ENCODE assay signal across 11 cellular contexts in the genomic region with DNA sequence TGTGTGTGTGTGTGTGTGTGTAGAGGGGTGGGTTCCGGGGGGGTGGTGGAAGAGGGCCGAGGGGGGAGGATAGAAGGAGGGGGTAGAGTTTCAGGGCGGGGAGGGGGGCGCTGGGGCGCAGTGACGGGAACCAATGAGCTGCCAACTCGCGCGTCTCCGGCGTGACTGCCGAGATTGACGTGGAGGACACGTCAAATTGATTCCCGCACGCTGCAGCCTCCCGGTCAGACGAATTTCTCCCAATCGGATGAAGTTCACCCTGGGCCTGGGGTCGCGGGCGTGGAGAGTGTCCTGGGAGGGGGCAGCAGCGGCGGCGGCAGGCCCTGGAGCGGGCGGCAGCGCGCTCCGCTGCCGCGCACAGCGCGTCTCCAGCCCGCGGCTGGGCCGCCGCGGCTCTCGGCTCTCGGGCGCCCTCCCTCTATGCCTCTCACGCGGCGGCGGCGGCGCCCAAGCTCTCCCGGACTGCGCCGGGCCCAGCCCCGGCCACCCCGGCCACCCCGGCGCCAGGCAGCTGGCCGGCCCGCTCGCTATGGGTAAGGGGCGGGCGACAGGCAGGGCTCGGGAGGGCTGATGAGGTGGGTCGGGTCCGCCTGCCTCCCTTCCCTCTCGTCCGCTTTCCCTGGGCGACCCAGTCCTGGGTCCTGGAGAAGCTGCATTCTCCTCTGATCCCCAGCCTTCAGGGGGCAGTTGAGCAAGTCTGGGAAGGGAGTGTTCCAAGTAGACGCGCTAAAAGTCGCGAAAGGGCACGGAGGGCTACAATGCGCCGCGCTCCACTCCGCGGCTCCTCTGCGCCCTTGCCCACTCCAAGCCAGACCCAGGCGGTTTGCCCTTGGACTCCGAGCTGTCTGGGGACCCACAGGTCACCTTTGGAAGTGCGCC. TPM values are rescaled to one million over a fixed set of nuclear protein-coding genes. Genes with fewer than 3 reads are reported as not detected.
DNase-seq lines count a peak whose midpoint lies in the region; ATAC-seq and TF ChIP-seq lines count a peak whose summit lies in the region.
"Had no signal": no experiment of that assay in that cellular context is flagged by ENCODE, and none has a peak within 500 bp of the region (broad histone marks: within the 10 kb centered on the region; RNA-seq: fewer than 3 reads in every experiment).

Gene PAX1, plus strand, starts transcription at position 199 of the 879 bp plus-strand sequence. Its CDS starts 49 bp downstream, at position 248.

- H3K4me3 ChIP-seq in suprapubic skin: peak within 1 kb of the TSS; percentile 39

- no peak for ATAC-seq in activated naive CD8-positive, alpha-beta T cell treated with anti-CD3 and anti-CD28 coated beads, Interleukin-2, amount 10 ng/mL, durations not matched to agents 7 days and 5 days (ENCODE audit: low read depth)
- ATAC-seq in left lobe of liver (peak; percentile 62), HG02623 (IDR thresholded peaks at IDR 0.05; ENCODE audit: unreplicated experiment) (no peak)
- ATAC-seq: activated T-cell treated with anti-CD3 and anti-CD28 coated beads, Interleukin-2, amount 50 U/mL, for 72 hours had no signal

- 0% methylated on average over 8 of the region's 80 CpGs for WGBS in suprapubic skin

- peaks cover 5% of the 10 kb centered on the region for H3K4me1 Mint-ChIP-seq in activated naive CD8-positive, alpha-beta T cell treated with anti-CD3 and anti-CD28 coated beads, Interleukin-2, amount 10 ng/mL, durations not matched to agents 7 days and 5 days
- peaks cover 11% of the 10 kb centered on the region for H3K4me1 Mint-ChIP-seq in activated naive CD8-positive, alpha-beta T cell treated with anti-CD3 and anti-CD28 coated beads for 36 hours
- H3K4me1 Mint-ChIP-seq in T-helper 2 cell treated with Interferon-gamma antibody and Interleukin-4, amounts not matched to agents 5 μg/mL and 100 μg/mL, for 36 hours (ENCODE audit: low read depth): no peaks in the 10 kb centered on the region

- no peak for TF ChIP-seq CTCF in suprapubic skin (IDR thresholded peaks at IDR 0.05)

- peak within 1 kb of the TSS; percentile 14 for H3K4me3 Mint-ChIP-seq in activated naive CD8-positive, alpha-beta T cell treated with anti-CD3 and anti-CD28 coated beads, Interleukin-2, amount 10 ng/mL, durations not matched to agents 7 days and 5 days
- H3K4me3 Mint-ChIP-seq in activated naive CD8-positive, alpha-beta T cell treated with anti-CD3 and anti-CD28 coated beads for 36 hours: no peak within 1 kb of the TSS
- no peak within 1 kb of the TSS for H3K4me3 Mint-ChIP-seq in T-helper 2 cell treated with Interferon-gamma antibody and Interleukin-4, amounts not matched to agents 5 μg/mL and 100 μg/mL, for 36 hours

- no peak for TF ChIP-seq POLR2A in suprapubic skin (IDR thresholded peaks at IDR 0.05)

- H3K27ac Mint-ChIP-seq in activated naive CD8-positive, alpha-beta T cell treated with anti-CD3 and anti-CD28 coated beads, Interleukin-2, amount 10 ng/mL, durations not matched to agents 7 days and 5 days: peak within 1 kb of the TSS; percentile 63
- no peak within 1 kb of the TSS for H3K27ac Mint-ChIP-seq in activated naive CD8-positive, alpha-beta T cell treated with anti-CD3 and anti-CD28 coated beads for 36 hours
- peak within 1 kb of the TSS; percentile 41 for H3K27ac Mint-ChIP-seq in T-helper 2 cell treated with Interferon-gamma antibody and Interleukin-4, amounts not matched to agents 5 μg/mL and 100 μg/mL, for 36 hours
- H3K27ac Mint-ChIP-seq: activated T-cell treated with anti-CD3 and anti-CD28 coated beads, Interleukin-2, amount 50 U/mL, for 72 hours had no signal

- POLR2A ChIA-PET in activated naive CD8-positive, alpha-beta T cell treated with anti-CD3 and anti-CD28 coated beads, Interleukin-2, amount 10 ng/mL, durations not matched to agents 7 days and 5 days (lab: Charles Lee): no interaction called here

- H3K27me3 Mint-ChIP-seq in activated naive CD8-positive, alpha-beta T cell treated with anti-CD3 and anti-CD28 coated beads, Interleukin-2, amount 10 ng/mL, durations not matched to agents 7 days and 5 days: peaks cover 83% of the 10 kb centered on the region
- peaks cover 96% of the 10 kb centered on the region for H3K27me3 Mint-ChIP-seq in activated naive CD8-positive, alpha-beta T cell treated with anti-CD3 and anti-CD28 coated beads for 36 hours
- peaks cover 88% of the 10 kb centered on the region for H3K27me3 Mint-ChIP-seq in T-helper 2 cell treated with Interferon-gamma antibody and Interleukin-4, amounts not matched to agents 5 μg/mL and 100 μg/mL, for 36 hours (ENCODE audit: low read depth)

- peaks cover 1% of the 10 kb centered on the region for H3K36me3 Mint-ChIP-seq in activated naive CD8-positive, alpha-beta T cell treated with anti-CD3 and anti-CD28 coated beads, Interleukin-2, amount 10 ng/mL, durations not matched to agents 7 days and 5 days
- H3K36me3 Mint-ChIP-seq in activated naive CD8-positive, alpha-beta T cell treated with anti-CD3 and anti-CD28 coated beads for 36 hours: peaks cover 1% of the 10 kb centered on the region
- H3K36me3 Mint-ChIP-seq in T-helper 2 cell treated with Interferon-gamma antibody and Interleukin-4, amounts not matched to agents 5 μg/mL and 100 μg/mL, for 36 hours (ENCODE audit: low read depth): no peaks in the 10 kb centered on the region

- no peak within 1 kb of the TSS for H3K27ac ChIP-seq in suprapubic skin

- DNase-seq in activated naive CD8-positive, alpha-beta T cell treated with anti-CD3 and anti-CD28 coated beads, Interleukin-2, amount 10 ng/mL, durations not matched to agents 7 days and 5 days: no peak
- DNase-seq in activated naive CD8-positive, alpha-beta T cell treated with anti-CD3 and anti-CD28 coated beads for 36 hours: no peak
- DNase-seq in T-helper 2 cell treated with Interferon-gamma antibody and Interleukin-4, amounts not matched to agents 5 μg/mL and 100 μg/mL, for 36 hours (ENCODE audit: low spot score): no peak
- DNase-seq in left lobe of liver (ENCODE audit: low spot score) (no peak), suprapubic skin (ENCODE audit: low spot score in 2 of 2) (no peak), occipital lobe (lab: John Stamatoyannopoulos, UW) (no peak), AML-193 (lab: John Stamatoyannopoulos, UW) (no peak)
- DNase-seq: activated T-cell treated with anti-CD3 and anti-CD28 coated beads, Interleukin-2, amount 50 U/mL, for 72 hours; NCI-H1092 treated with DMSO at 0.1 percent for 48 hours had no signal

- H3K27me3 ChIP-seq in suprapubic skin: peaks cover 100% of the 10 kb centered on the region

- no peak for TF ChIP-seq EP300 in suprapubic skin (IDR thresholded peaks at IDR 0.05)

- peaks cover 45% of the 10 kb centered on the region for H3K4me1 ChIP-seq in suprapubic skin

- no peaks in the 10 kb centered on the region for H3K36me3 ChIP-seq in suprapubic skin

- H3K9me3 Mint-ChIP-seq in activated naive CD8-positive, alpha-beta T cell treated with anti-CD3 and anti-CD28 coated beads, Interleukin-2, amount 10 ng/mL, durations not matched to agents 7 days and 5 days: peaks cover 1% of the 10 kb centered on the region
- peaks cover 1% of the 10 kb centered on the region for H3K9me3 Mint-ChIP-seq in activated naive CD8-positive, alpha-beta T cell treated with anti-CD3 and anti-CD28 coated beads for 36 hours
- H3K9me3 Mint-ChIP-seq in T-helper 2 cell treated with Interferon-gamma antibody and Interleukin-4, amounts not matched to agents 5 μg/mL and 100 μg/mL, for 36 hours: no peaks in the 10 kb centered on the region
- H3K9me3 Mint-ChIP-seq: activated T-cell treated with anti-CD3 and anti-CD28 coated beads, Interleukin-2, amount 50 U/mL, for 72 hours had no signal

- no peaks in the 10 kb centered on the region for H3K9me3 ChIP-seq in suprapubic skin

RNA-seq across cellular contexts. Expression of gene PAX1, which starts in this region (rescaled TPM):
- not detected for total RNA-seq in activated naive CD8-positive, alpha-beta T cell treated with anti-CD3 and anti-CD28 coated beads, Interleukin-2, amount 10 ng/mL, durations not matched to agents 7 days and 5 days
- total RNA-seq in activated naive CD8-positive, alpha-beta T cell treated with anti-CD3 and anti-CD28 coated beads for 36 hours: not detected
- total RNA-seq in left lobe of liver (not detected), suprapubic skin (under 1 TPM in 2 of 4 donors, not detected in 2; 0.08 to 0.21 TPM), occipital lobe (under 0.01 TPM)
- total RNA-seq: activated T-cell treated with anti-CD3 and anti-CD28 coated beads, Interleukin-2, amount 50 U/mL, for 72 hours; liver had no signal

Comparison
In these comparisons a context has a peak if more than half of its experiments do, and no peak if none do; other contexts are left out.
1. Peak in ATAC-seq in left lobe of liver; RNA of the gene not detected or under 1 TPM.